Comparison of ENCODE assay signal across 15 cellular contexts in the genomic region with DNA sequence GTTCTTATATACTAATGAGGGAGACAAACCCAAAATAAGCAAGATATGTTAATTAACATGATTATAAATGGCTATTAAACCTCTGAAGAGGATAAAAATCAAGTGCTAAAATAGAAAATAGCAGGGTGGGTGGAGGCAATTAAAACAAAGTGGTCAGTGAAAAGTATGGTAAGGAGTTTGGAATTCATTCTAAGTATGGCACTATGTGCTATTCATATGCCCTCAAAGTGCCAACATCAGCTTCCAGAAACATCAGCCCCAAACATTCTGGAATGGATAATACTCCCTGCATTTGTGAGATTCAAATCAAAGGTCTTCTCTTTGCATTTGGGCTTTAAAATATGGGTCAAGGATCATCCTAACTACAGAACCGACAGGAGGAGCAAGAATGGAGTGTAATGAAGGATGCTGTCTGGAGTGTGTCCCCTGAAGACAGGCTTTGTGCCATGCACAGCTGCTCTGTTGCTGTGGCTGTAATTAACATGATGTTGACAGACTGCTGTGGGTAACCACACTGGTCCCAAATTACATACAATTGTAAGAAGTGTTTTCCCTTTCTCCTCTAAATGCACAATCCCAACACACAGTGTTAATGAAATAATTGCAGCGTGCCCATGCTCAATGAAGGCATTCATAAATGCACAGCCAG.
"Had no signal": no experiment of that assay in that cellular context is flagged by ENCODE, and none has a peak within 500 bp of the region (broad histone marks: within the 10 kb centered on the region; RNA-seq: fewer than 3 reads in every experiment).

No MANE protein-coding gene starts in this region.

- H3K4me1 Mint-ChIP-seq: naive B cell; stimulated activated memory B cell treated with anti-CD40 and anti-IgM and Interleukin-4, amounts not matched to agents 10 μg/mL and 1 μg/mL and 100 μg/mL, for 72 hours; T-helper 17 cell had no signal

- H3K36me3 ChIP-seq: right lobe of liver, spleen had no signal

- H3K9me3 ChIP-seq: right lobe of liver, spleen had no signal

- H3K27me3 Mint-ChIP-seq: naive B cell; stimulated activated memory B cell treated with anti-CD40 and anti-IgM and Interleukin-4, amounts not matched to agents 10 μg/mL and 1 μg/mL and 100 μg/mL, for 72 hours had no signal

- H3K27ac Mint-ChIP-seq: activated naive CD4-positive, alpha-beta T cell treated with anti-CD3 and anti-CD28 coated beads, Interleukin-2, amount 50 U/mL, for 72 hours; naive B cell; stimulated activated memory B cell treated with anti-CD40 and anti-IgM and Interleukin-4, amounts not matched to agents 10 μg/mL and 1 μg/mL and 100 μg/mL, for 72 hours; T-helper 17 cell; type B pancreatic cell had no signal

- H3K36me3 Mint-ChIP-seq: activated naive CD4-positive, alpha-beta T cell treated with anti-CD3 and anti-CD28 coated beads, Interleukin-2, amount 50 U/mL, for 72 hours; naive B cell; stimulated activated memory B cell treated with anti-CD40 and anti-IgM and Interleukin-4, amounts not matched to agents 10 μg/mL and 1 μg/mL and 100 μg/mL, for 72 hours; type B pancreatic cell had no signal

- ATAC-seq: activated naive CD4-positive, alpha-beta T cell treated with anti-CD3 and anti-CD28 coated beads, Interleukin-2, amount 50 U/mL, for 72 hours; esophagus mucosa; right lobe of liver; stimulated activated memory B cell treated with anti-CD40 and anti-IgM and Interleukin-4, amounts not matched to agents 10 μg/mL and 1 μg/mL and 100 μg/mL, for 72 hours; T-helper 17 cell had no signal

- H3K4me3 ChIP-seq: right lobe of liver, spleen had no signal

- H3K4me1 ChIP-seq: right lobe of liver, spleen had no signal

- DNase-seq: activated CD4-positive, alpha-beta T cell treated with anti-CD3 and anti-CD28 coated beads, Interleukin-2, amount 50 U/mL, for 4 hours; activated T-cell treated with anti-CD3 and anti-CD28 coated beads, Interleukin-2, amount 50 U/mL, for 1 hour; amniotic stem cell; left cardiac atrium; naive B cell; posterior cingulate gyrus; right lobe of liver; spleen; stimulated activated CD4-positive, alpha-beta T cell treated with anti-CD3 and anti-CD28 coated beads, Interleukin-1b, Interleukin-23, amount 100 ng/mL, for 48 hours; T-helper 17 cell had no signal

- H3K4me3 Mint-ChIP-seq: brain; naive B cell; stimulated activated memory B cell treated with anti-CD40 and anti-IgM and Interleukin-4, amounts not matched to agents 10 μg/mL and 1 μg/mL and 100 μg/mL, for 72 hours; T-helper 17 cell; type B pancreatic cell had no signal

- H3K9me3 Mint-ChIP-seq: activated naive CD4-positive, alpha-beta T cell treated with anti-CD3 and anti-CD28 coated beads, Interleukin-2, amount 50 U/mL, for 72 hours; brain; naive B cell; stimulated activated memory B cell treated with anti-CD40 and anti-IgM and Interleukin-4, amounts not matched to agents 10 μg/mL and 1 μg/mL and 100 μg/mL, for 72 hours; type B pancreatic cell had no signal

- H3K27ac ChIP-seq: right lobe of liver, spleen had no signal
